In the genomic region with DNA sequence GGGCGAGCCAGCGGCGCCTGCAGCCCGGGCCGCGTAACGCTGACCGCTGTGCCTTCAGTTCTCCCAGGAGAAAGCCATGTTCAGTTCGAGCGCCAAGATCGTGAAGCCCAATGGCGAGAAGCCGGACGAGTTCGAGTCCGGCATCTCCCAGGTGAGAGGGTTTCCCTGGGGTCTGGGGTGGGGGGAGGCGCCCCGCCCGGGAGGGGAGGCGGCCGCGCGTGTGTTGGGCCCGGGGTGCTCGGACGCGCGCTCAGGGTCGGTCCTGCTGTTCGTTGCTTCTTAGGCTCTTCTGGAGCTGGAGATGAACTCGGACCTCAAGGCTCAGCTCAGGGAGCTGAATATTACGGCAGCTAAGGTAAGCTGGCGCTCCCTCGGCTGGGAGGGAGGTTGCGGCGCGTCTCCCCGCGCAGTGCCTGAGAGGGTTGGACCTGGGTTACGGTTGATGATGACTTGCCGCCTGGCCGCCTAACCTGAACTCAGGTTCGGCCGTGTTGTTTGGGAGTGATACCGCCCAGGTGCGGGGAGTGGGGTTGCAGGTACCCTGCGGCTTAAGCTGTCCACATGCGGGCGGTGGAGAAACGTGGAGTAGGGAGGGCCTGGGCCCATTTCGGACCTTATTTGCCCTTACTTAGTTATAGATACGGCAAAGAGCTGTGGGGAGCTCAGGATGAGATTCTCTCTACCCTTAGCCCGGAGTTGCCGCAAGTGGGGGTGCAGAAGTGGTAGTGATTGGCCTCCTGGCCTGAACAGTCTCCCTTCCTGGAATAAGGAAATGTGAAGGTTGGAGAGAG, we compare ENCODE assay signal across 8 cellular contexts. TPM values are rescaled to one million over a fixed set of nuclear protein-coding genes. Genes with fewer than 3 reads are reported as not detected.
DNase-seq lines count a peak whose midpoint lies in the region; ATAC-seq and TF ChIP-seq lines count a peak whose summit lies in the region.

No MANE protein-coding gene starts in this region.

- peak overlapping the region; percentile 94 for H4K8ac ChIP-seq in trophoblast cell (ENCODE audit: low read depth, low read length)

- peak overlapping the region; percentile 99 for H3K4me3 ChIP-seq in trophoblast cell (ENCODE audit: low read depth, low read length)

- peaks cover 21% of the 10 kb centered on the region for H3K4me1 ChIP-seq in foreskin keratinocyte
- peaks cover 0 to 7% of the 10 kb centered on the region in 2 experiments for H3K4me1 ChIP-seq in trophoblast cell (ENCODE audit: control insufficient read depth in 1 of 2, insufficient read depth in 2 of 2, low read length in 2 of 2)

- peak overlapping the region; percentile 58 for H2AK5ac ChIP-seq in trophoblast cell (ENCODE audit: low read length)

- H3K79me2 ChIP-seq in trophoblast cell (ENCODE audit: control insufficient read depth, insufficient read depth, low read length, poor library complexity), result peaks cover 14% of the 10 kb centered on the region

- DNase-seq in CD14-positive monocyte (ENCODE audit: low spot score) (no peak), foreskin keratinocyte (no peak), trophoblast cell (peak; percentile 69 to 70), NCI-H774 (lab: John Stamatoyannopoulos, UW) (no peak), cerebellar cortex (ENCODE audit: low spot score) (no peak)
- DNase-seq in activated T-helper 1 cell treated with anti-CD3 and anti-CD28 coated beads, Interleukin-12 subunit alpha, Interleukin-12 subunit beta, Interleukin-2, Interleukin-4 antibody, amounts not matched to agents 30 ng/mL and 10 ng/mL and 1 ng/mL, durations not matched to agents 14 hours and 24 hours and 36 hours (ENCODE audit: low spot score), result peak; percentile 17

- H3K27me3 Mint-ChIP-seq in CD14-positive monocyte (ENCODE audit: low read depth in 3 of 3), result peaks cover 2 to 4% (median 2%) of the 10 kb centered on the region in 3 donors
- peaks cover 1% of the 10 kb centered on the region for H3K27me3 Mint-ChIP-seq in activated T-helper 1 cell treated with anti-CD3 and anti-CD28 coated beads, Interleukin-12 subunit alpha, Interleukin-12 subunit beta, Interleukin-2, Interleukin-4 antibody, amounts not matched to agents 30 ng/mL and 10 ng/mL and 1 ng/mL, durations not matched to agents 14 hours and 24 hours and 36 hours (ENCODE audit: insufficient read depth)

- peak overlapping the region; percentile 90 to 93 for H3K4me3 Mint-ChIP-seq in CD14-positive monocyte
- peak overlapping the region; percentile 99 for H3K4me3 Mint-ChIP-seq in activated T-helper 1 cell treated with anti-CD3 and anti-CD28 coated beads, Interleukin-12 subunit alpha, Interleukin-12 subunit beta, Interleukin-2, Interleukin-4 antibody, amounts not matched to agents 30 ng/mL and 10 ng/mL and 1 ng/mL, durations not matched to agents 14 hours and 24 hours and 36 hours

- H3K4me1 Mint-ChIP-seq in CD14-positive monocyte, result peaks cover 27% of the 10 kb centered on the region
- H3K4me1 Mint-ChIP-seq in activated T-helper 1 cell treated with anti-CD3 and anti-CD28 coated beads, Interleukin-12 subunit alpha, Interleukin-12 subunit beta, Interleukin-2, Interleukin-4 antibody, amounts not matched to agents 30 ng/mL and 10 ng/mL and 1 ng/mL, durations not matched to agents 14 hours and 24 hours and 36 hours (ENCODE audit: low read depth), result peaks cover 54% of the 10 kb centered on the region

- no peak overlapping the region for H2BK12ac ChIP-seq in trophoblast cell (ENCODE audit: low read length)

- peak overlapping the region; percentile 74 for H2BK5ac ChIP-seq in trophoblast cell (ENCODE audit: low read depth, low read length, poor library complexity)

- H3K36me3 Mint-ChIP-seq in CD14-positive monocyte, result peaks cover 44% of the 10 kb centered on the region in 2 donors
- peaks cover 48% of the 10 kb centered on the region for H3K36me3 Mint-ChIP-seq in activated T-helper 1 cell treated with anti-CD3 and anti-CD28 coated beads, Interleukin-12 subunit alpha, Interleukin-12 subunit beta, Interleukin-2, Interleukin-4 antibody, amounts not matched to agents 30 ng/mL and 10 ng/mL and 1 ng/mL, durations not matched to agents 14 hours and 24 hours and 36 hours (ENCODE audit: low read depth)

- ATAC-seq in GM21528 (IDR thresholded peaks at IDR 0.05; ENCODE audit: low FRiP score, unreplicated experiment) (peak; percentile 28), foreskin keratinocyte (peak; percentile 43)

- H2AFZ ChIP-seq in trophoblast cell (ENCODE audit: insufficient read depth, low read length, poor library complexity), result peak overlapping the region; percentile 39

- no peaks in the 10 kb centered on the region for H3K27me3 ChIP-seq in foreskin keratinocyte
- no peaks in the 10 kb centered on the region for H3K27me3 ChIP-seq in trophoblast cell (ENCODE audit: insufficient read depth, low read length)

- H3K9me3 ChIP-seq in KOPT-K1 (ENCODE audit: insufficient read depth, low read length, poor library complexity, severe bottlenecking) (no peaks in the 10 kb centered on the region), trophoblast cell (ENCODE audit: insufficient read depth, low read depth, low read length) (no peaks in the 10 kb centered on the region)

- peak overlapping the region; percentile 75 for H4K91ac ChIP-seq in trophoblast cell (ENCODE audit: low read depth, low read length)

- no peak overlapping the region for H3K23ac ChIP-seq in trophoblast cell (ENCODE audit: low read length)

- peak overlapping the region; percentile 87 for H3K4ac ChIP-seq in trophoblast cell (ENCODE audit: low read depth, low read length)

- TF ChIP-seq CTCF in CD14-positive monocyte (IDR thresholded peaks at IDR 0.05) (no peak), foreskin keratinocyte (conservative IDR thresholded peaks at IDR 0.05) (no peak)

- peak overlapping the region; percentile 77 for H3K27ac ChIP-seq in KOPT-K1 (ENCODE audit: low read depth, low read length, poor library complexity, severe bottlenecking)
- peak overlapping the region; percentile 83 for H3K27ac ChIP-seq in foreskin keratinocyte
- H3K27ac ChIP-seq in trophoblast cell (ENCODE audit: low read depth, low read length), result peak overlapping the region; percentile 67

- intact Hi-C loops in CD14-positive monocyte (cut with micrococcal nuclease), result loop anchor here (2.0 to 5.0 kb wide), 3 partner anchors 17 to 198 kb away; a partner anchor contains a TSS
- intact Hi-C loops in activated T-helper 1 cell treated with anti-CD3 and anti-CD28 coated beads, Interleukin-12 subunit alpha, Interleukin-12 subunit beta, Interleukin-2, Interleukin-4 antibody, amounts not matched to agents 30 ng/mL and 10 ng/mL and 1 ng/mL, durations not matched to agents 14 hours and 24 hours and 36 hours (cut with micrococcal nuclease), result loop anchor here (1.0 kb wide), 5 partner anchors 17 to 962 kb away; a partner anchor contains a TSS

- H3K4me2 ChIP-seq in trophoblast cell (ENCODE audit: low read length), result peak overlapping the region; percentile 92

- H3K36me3 ChIP-seq in KOPT-K1 (ENCODE audit: insufficient read depth, low read length) (peaks cover 49% of the 10 kb centered on the region), trophoblast cell (ENCODE audit: control insufficient read depth in 1 of 2, insufficient read depth in 2 of 2, low read length in 2 of 2) (peaks cover 12 to 27% of the 10 kb centered on the region in 2 experiments)

- no peak overlapping the region for H2BK120ac ChIP-seq in trophoblast cell (ENCODE audit: insufficient read depth, low read length, poor library complexity)

- H3K9ac ChIP-seq in trophoblast cell (ENCODE audit: low read length), result peak overlapping the region; percentile 95

- H4K12ac ChIP-seq in trophoblast cell (ENCODE audit: low read depth, low read length), result peak overlapping the region; percentile 77

- H3K27ac Mint-ChIP-seq in CD14-positive monocyte, result peak overlapping the region; percentile 88 to 97 (median 95)
- H3K27ac Mint-ChIP-seq in activated T-helper 1 cell treated with anti-CD3 and anti-CD28 coated beads, Interleukin-12 subunit alpha, Interleukin-12 subunit beta, Interleukin-2, Interleukin-4 antibody, amounts not matched to agents 30 ng/mL and 10 ng/mL and 1 ng/mL, durations not matched to agents 14 hours and 24 hours and 36 hours, result peak overlapping the region; percentile 91

- H3K14ac ChIP-seq in trophoblast cell (ENCODE audit: low read length), result peak overlapping the region; percentile 90

- peaks cover 0 to 8% (median 0%) of the 10 kb centered on the region in 7 donors for H3K9me3 Mint-ChIP-seq in CD14-positive monocyte
- H3K9me3 Mint-ChIP-seq in activated T-helper 1 cell treated with anti-CD3 and anti-CD28 coated beads, Interleukin-12 subunit alpha, Interleukin-12 subunit beta, Interleukin-2, Interleukin-4 antibody, amounts not matched to agents 30 ng/mL and 10 ng/mL and 1 ng/mL, durations not matched to agents 14 hours and 24 hours and 36 hours, result no peaks in the 10 kb centered on the region

- no CpG with 5 or more reads among the region's 54 CpGs for WGBS in trophoblast cell (ENCODE audit: extremely low coverage, insufficient coverage, insufficient read length)

- peaks cover 12% of the 10 kb centered on the region for H3K79me1 ChIP-seq in trophoblast cell (ENCODE audit: low read length)

- H3K18ac ChIP-seq in trophoblast cell (ENCODE audit: low read length), result peak overlapping the region; percentile 31

RNA-seq across cellular contexts. Expression of a gene that starts 0.7 kb away (rescaled TPM):
- polyA plus RNA-seq in CD14-positive monocyte (100 to 1,000 TPM; 510 to 608 TPM), foreskin keratinocyte (2,392 and 2,411 TPM in 2 replicates)
- total RNA-seq in activated T-helper 1 cell treated with anti-CD3 and anti-CD28 coated beads, Interleukin-12 subunit alpha, Interleukin-12 subunit beta, Interleukin-2, Interleukin-4 antibody, amounts not matched to agents 30 ng/mL and 10 ng/mL and 1 ng/mL, durations not matched to agents 14 hours and 24 hours and 36 hours, result 1,614 and 1,649 TPM in 2 replicates
- total RNA-seq in foreskin keratinocyte, result 1,708 and 1,786 TPM in 2 replicates
- polyA plus RNA-seq in trophoblast cell (2013), result 2,783 and 2,826 TPM in 2 replicates

RNA-seq across cellular contexts. Expression of a gene that starts 17.6 kb away (rescaled TPM):
- 10 to 100 TPM; 14.2 to 16.4 TPM for polyA plus RNA-seq in CD14-positive monocyte
- 30.5 and 31.6 TPM in 2 replicates for total RNA-seq in activated T-helper 1 cell treated with anti-CD3 and anti-CD28 coated beads, Interleukin-12 subunit alpha, Interleukin-12 subunit beta, Interleukin-2, Interleukin-4 antibody, amounts not matched to agents 30 ng/mL and 10 ng/mL and 1 ng/mL, durations not matched to agents 14 hours and 24 hours and 36 hours
- total RNA-seq in foreskin keratinocyte, result 32.0 and 32.8 TPM in 2 replicates
- polyA plus RNA-seq in foreskin keratinocyte, result 15.1 and 16.8 TPM in 2 replicates
- 17.5 and 18.4 TPM in 2 replicates for polyA plus RNA-seq in trophoblast cell (2013)

RNA-seq across cellular contexts. Expression of a gene that starts 19.2 kb away (rescaled TPM):
- not detected for polyA plus RNA-seq in CD14-positive monocyte
- not detected in 2 replicates for total RNA-seq in activated T-helper 1 cell treated with anti-CD3 and anti-CD28 coated beads, Interleukin-12 subunit alpha, Interleukin-12 subunit beta, Interleukin-2, Interleukin-4 antibody, amounts not matched to agents 30 ng/mL and 10 ng/mL and 1 ng/mL, durations not matched to agents 14 hours and 24 hours and 36 hours
- not detected in 2 replicates for total RNA-seq in foreskin keratinocyte
- polyA plus RNA-seq in foreskin keratinocyte, result not detected in 2 replicates
- 0.19 and 0.29 TPM in 2 replicates for polyA plus RNA-seq in trophoblast cell (2013)

RNA-seq across cellular contexts. Expression of a gene that starts 56.4 kb away (rescaled TPM):
- polyA plus RNA-seq in CD14-positive monocyte (10 to 100 TPM; 79.3 to 89.1 TPM), foreskin keratinocyte (46.7 and 46.9 TPM in 2 replicates)
- total RNA-seq in activated T-helper 1 cell treated with anti-CD3 and anti-CD28 coated beads, Interleukin-12 subunit alpha, Interleukin-12 subunit beta, Interleukin-2, Interleukin-4 antibody, amounts not matched to agents 30 ng/mL and 10 ng/mL and 1 ng/mL, durations not matched to agents 14 hours and 24 hours and 36 hours, result 35.5 and 36.0 TPM in 2 replicates
- total RNA-seq in foreskin keratinocyte, result 37.0 and 39.6 TPM in 2 replicates
- polyA plus RNA-seq in trophoblast cell (2013), result 45.0 and 46.2 TPM in 2 replicates

Comparison
In these comparisons a context has a peak if more than half of its experiments do, and no peak if none do; other contexts are left out.
1. DNase-seq: peak in activated T-helper 1 cell treated with anti-CD3 and anti-CD28 coated beads, Interleukin-12 subunit alpha, Interleukin-12 subunit beta, Interleukin-2, Interleukin-4 antibody, amounts not matched to agents 30 ng/mL and 10 ng/mL and 1 ng/mL, durations not matched to agents 14 hours and 24 hours and 36 hours (single experiment) and trophoblast cell (2 of 2); none in CD14-positive monocyte (single experiment), foreskin keratinocyte (0 of 2), NCI-H774 (single experiment) and cerebellar cortex (single experiment).
2. Peak in every context shown above with its lines, with median percentiles within 50 percentile points of each other: H3K27ac ChIP-seq.